20 cellular contexts compared by ENCODE assay signal in the genomic region with DNA sequence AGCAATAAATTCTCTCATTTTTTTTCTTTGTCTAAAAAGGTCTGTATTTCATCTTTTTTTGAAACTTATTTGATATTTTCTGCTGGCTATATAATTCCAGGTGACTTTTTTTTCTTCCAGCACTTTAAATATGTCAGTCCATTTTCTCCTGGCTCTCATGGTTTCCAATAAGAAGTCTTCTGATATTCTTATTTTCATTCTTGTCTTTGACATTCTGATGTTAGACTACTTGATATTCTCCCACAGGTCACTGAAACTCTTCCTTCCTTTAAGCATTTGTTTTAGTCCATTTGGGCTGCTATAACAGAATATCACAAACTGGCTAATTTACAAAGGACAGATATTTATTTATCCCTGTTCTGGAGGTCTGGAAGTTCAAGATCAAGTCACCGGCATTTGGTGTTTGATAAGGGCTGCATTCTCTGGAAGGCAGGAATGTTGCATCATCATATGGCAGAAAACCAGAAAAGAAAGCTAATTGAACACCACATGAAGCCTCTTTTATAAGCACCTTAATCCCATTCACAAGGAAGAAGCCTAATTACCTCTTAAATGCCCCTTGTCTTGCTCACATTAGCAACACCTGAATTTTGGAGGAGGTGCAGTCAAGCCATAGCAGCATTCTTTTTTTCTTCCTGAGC.
"Had no signal": no experiment of that assay in that cellular context is flagged by ENCODE, and none has a peak within 500 bp of the region (broad histone marks: within the 10 kb centered on the region; RNA-seq: fewer than 3 reads in every experiment).

No MANE protein-coding gene starts in this region.

- H3K4me2 ChIP-seq: smooth muscle cell had no signal

- H3K27me3 ChIP-seq: brain microvascular endothelial cell, left lung had no signal

- H3K27ac ChIP-seq: brain microvascular endothelial cell, left lung had no signal

- H3K4me3 ChIP-seq: left lung, smooth muscle cell had no signal

- H3K4me1 ChIP-seq: left lung had no signal

- H3K36me3 ChIP-seq: brain microvascular endothelial cell, left lung had no signal

- H3K4me1 Mint-ChIP-seq: activated naive CD8-positive, alpha-beta T cell treated with anti-CD3 and anti-CD28 coated beads for 36 hours; nephron had no signal

- H3K27ac Mint-ChIP-seq: activated CD8-positive, alpha-beta T cell treated with anti-CD3 and anti-CD28 coated beads, Interleukin-2, amount 10 ng/mL, durations not matched to agents 7 days and 5 days; activated naive CD8-positive, alpha-beta T cell treated with anti-CD3 and anti-CD28 coated beads for 36 hours; activated T-cell treated with anti-CD3 and anti-CD28 coated beads, Interleukin-2, amount 50 U/mL, for 72 hours; nephron had no signal

- FAIRE-seq: kidney had no signal

- H3K4me3 Mint-ChIP-seq: activated CD8-positive, alpha-beta T cell treated with anti-CD3 and anti-CD28 coated beads, Interleukin-2, amount 10 ng/mL, durations not matched to agents 7 days and 5 days; activated naive CD8-positive, alpha-beta T cell treated with anti-CD3 and anti-CD28 coated beads for 36 hours; activated T-cell treated with anti-CD3 and anti-CD28 coated beads, Interleukin-2, amount 50 U/mL, for 72 hours; nephron had no signal

- DNase-seq: activated CD4-positive, alpha-beta T cell treated with anti-CD3 and anti-CD28 coated beads for 4 hours; activated CD8-positive, alpha-beta memory T cell treated with anti-CD3 and anti-CD28 coated beads, Interleukin-2, amount 50 U/mL, for 4 hours; activated gamma-delta T cell; activated naive CD8-positive, alpha-beta T cell treated with anti-CD3 and anti-CD28 coated beads for 36 hours; activated T-cell treated with anti-CD3 and anti-CD28 coated beads, Interleukin-2, amount 50 U/mL, for 72 hours; brain microvascular endothelial cell; effector memory CD4-positive, alpha-beta T cell; kidney; left lung; mesenchymal stem cell; occipital lobe; stimulated activated CD4-positive, alpha-beta T cell treated with anti-CD3 and anti-CD28 coated beads, Interleukin-4, amount 100 ng/mL, for 4 hours; stimulated activated CD8-positive, alpha-beta memory T cell treated with anti-CD3 and anti-CD28 coated beads, Interleukin-4, amount 100 ng/mL, for 48 hours; stimulated activated naive CD4-positive, alpha-beta T cell treated with Interleukin-2 at 50 U/mL for 16 hours; substantia nigra; T-helper 2 cell; trophoblast cell had no signal

- H3K27me3 Mint-ChIP-seq: activated naive CD8-positive, alpha-beta T cell treated with anti-CD3 and anti-CD28 coated beads for 36 hours had no signal
